ENCODE assay signal across 1 cellular context in the genomic region with DNA sequence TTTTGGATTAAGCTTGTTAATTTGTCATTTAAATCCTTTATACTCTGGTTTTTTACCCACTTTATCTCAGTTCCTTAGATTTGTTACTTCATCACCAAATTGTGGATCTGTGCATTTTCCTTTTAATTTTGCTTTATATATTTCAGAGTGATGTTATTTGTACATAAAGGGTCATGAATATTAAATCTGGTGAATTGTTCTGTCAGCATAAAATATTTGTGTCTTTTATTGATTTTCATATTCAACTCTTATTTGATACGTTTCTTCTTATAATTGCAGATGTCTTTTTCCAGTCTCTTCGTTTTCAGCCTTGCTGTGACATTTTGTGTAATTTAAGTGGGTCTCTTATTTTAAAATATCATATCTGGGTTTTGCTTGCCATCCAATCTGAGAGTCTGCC.
TF ChIP-seq lines count a peak whose summit lies in the region.

No MANE protein-coding gene starts in this region.

TF ChIP-seq in HepG2, 621 proteins besides CTCF, POLR2A, EP300 and RAD21:
- no peak for TF ChIP-seq ZSCAN30 (CRISPR knock-in tag; IDR thresholded peaks at IDR 0.05)
- TF ChIP-seq MAFK (conservative IDR thresholded peaks at IDR 0.05 in 1 of 2, IDR thresholded peaks at IDR 0.05 in 1 of 2; ENCODE audit: low read length in 2 of 2) = peak; percentile 28 to 69; a peak in 2 of 4 replicates
- peak; percentile 51; the same call in 1 of the 2 replicates for TF ChIP-seq MAFF (IDR thresholded peaks at IDR 0.05; ENCODE audit: low read depth, low read length)
- no peak for TF ChIP-seq RORA (CRISPR knock-in tag; IDR thresholded peaks at IDR 0.05)
